In genomic region chr4:25180524-25181131, GRCh38 we compare ENCODE assay signal across 1 cellular context.
A peak's percentile ranks its signal among the peaks of the same experiment; 100 is the strongest.
TF ChIP-seq lines count a peak whose summit lies in the region.

No MANE protein-coding gene starts in this region.

TF ChIP-seq in liver, 16 proteins besides CTCF, POLR2A, EP300 and RAD21 (continued from another document):
- TF ChIP-seq ZBTB33 (IDR thresholded peaks at IDR 0.05): no peak
- TF ChIP-seq GABPA (IDR thresholded peaks at IDR 0.05 in 1 of 2, conservative IDR thresholded peaks at IDR 0.05 in 1 of 2): no peak
- no peak for TF ChIP-seq TAF1 (conservative IDR thresholded peaks at IDR 0.05)
- TF ChIP-seq MAX (IDR thresholded peaks at IDR 0.05): no peak
- no peak for TF ChIP-seq FOXA1 (IDR thresholded peaks at IDR 0.05)
- TF ChIP-seq RXRA (IDR thresholded peaks at IDR 0.05): peak in 1 of 2 donors; percentile 43
- no peak for TF ChIP-seq HNF4G (IDR thresholded peaks at IDR 0.05)
